1 cellular context compared by ENCODE assay signal in genomic region chr22:29268511-29269229, GRCh38.
TF ChIP-seq lines count a peak whose summit lies in the region.

No MANE protein-coding gene starts in this region.

TF ChIP-seq in HEK293, 187 proteins besides CTCF, POLR2A, EP300 and RAD21 (continued from another document):
- no peak; the same call in 1 of the 2 replicates for TF ChIP-seq ZNF513 (tag by site-specific recombination; IDR thresholded peaks at IDR 0.05)
- TF ChIP-seq IKZF3 (tag by site-specific recombination; IDR thresholded peaks at IDR 0.05) = 0 out of 2 replicates have a peak, but pooled peaks have one; percentile 43
- no peak for TF ChIP-seq ZNF596 (tag by site-specific recombination; IDR thresholded peaks at IDR 0.05)
- no peak for TF ChIP-seq ZNF37A (tag by site-specific recombination; IDR thresholded peaks at IDR 0.05)
- no peak for TF ChIP-seq KLF17 (tag by site-specific recombination; IDR thresholded peaks at IDR 0.05)
- TF ChIP-seq ZNF626 (tag by site-specific recombination; IDR thresholded peaks at IDR 0.05) = no peak
- TF ChIP-seq ZBTB8A (tag by site-specific recombination; IDR thresholded peaks at IDR 0.05) = peak; percentile 2; the same call in 1 of the 2 replicates
- peak; percentile 96 for TF ChIP-seq ZSCAN30 (tag by site-specific recombination; IDR thresholded peaks at IDR 0.05)
- TF ChIP-seq ZNF324 (tag by site-specific recombination; IDR thresholded peaks at IDR 0.05) = no peak
- TF ChIP-seq ZNF391 (tag by site-specific recombination; IDR thresholded peaks at IDR 0.05; ENCODE audit: borderline replicate concordance, low read depth) = no peak
- TF ChIP-seq ZNF398 (tag by site-specific recombination; IDR thresholded peaks at IDR 0.05) = 0 out of 2 replicates have a peak, but pooled peaks have one; percentile 23
- TF ChIP-seq ZNF670 (tag by site-specific recombination; IDR thresholded peaks at IDR 0.05; ENCODE audit: low read depth) = no peak
- TF ChIP-seq ZNF510 (tag by site-specific recombination; IDR thresholded peaks at IDR 0.05; ENCODE audit: insufficient replicate concordance) = no peak
- no peak for TF ChIP-seq RBAK (tag by site-specific recombination; IDR thresholded peaks at IDR 0.05)
- TF ChIP-seq ZBTB17 (tag by site-specific recombination; IDR thresholded peaks at IDR 0.05) = no peak
- TF ChIP-seq ZNF24 (tag by site-specific recombination; IDR thresholded peaks at IDR 0.05) = no peak
- no peak for TF ChIP-seq ZBTB6 (tag by site-specific recombination; IDR thresholded peaks at IDR 0.05)
- no peak for TF ChIP-seq INSM2 (tag by site-specific recombination; IDR thresholded peaks at IDR 0.05)
- no peak for TF ChIP-seq ZNF621 (tag by site-specific recombination; IDR thresholded peaks at IDR 0.05)
- TF ChIP-seq ZFHX2 (tag by site-specific recombination; conservative IDR thresholded peaks at IDR 0.05) = peak; percentile 48
- TF ChIP-seq ZNF449 (tag by site-specific recombination; IDR thresholded peaks at IDR 0.05) = no peak
- no peak for TF ChIP-seq SCRT1 (tag by site-specific recombination; IDR thresholded peaks at IDR 0.05; ENCODE audit: borderline replicate concordance)
- peak; percentile 76 for TF ChIP-seq ZNF335 (tag by site-specific recombination; conservative IDR thresholded peaks at IDR 0.05)
- no peak for TF ChIP-seq ZNF433 (tag by site-specific recombination; IDR thresholded peaks at IDR 0.05; ENCODE audit: low read depth)
- TF ChIP-seq ZBTB49 (tag by site-specific recombination; IDR thresholded peaks at IDR 0.05; ENCODE audit: low read depth) = no peak
- TF ChIP-seq KLF10 (tag by site-specific recombination; IDR thresholded peaks at IDR 0.05) = peak; percentile 45; the same call in 1 of the 2 replicates
- TF ChIP-seq ZNF645 (tag by site-specific recombination; IDR thresholded peaks at IDR 0.05) = no peak
- no peak for TF ChIP-seq ZBTB48 (tag by site-specific recombination; IDR thresholded peaks at IDR 0.05)
- no peak for TF ChIP-seq ZNF768 (tag by site-specific recombination; IDR thresholded peaks at IDR 0.05)
- no peak for TF ChIP-seq ZNF518A (tag by site-specific recombination; conservative IDR thresholded peaks at IDR 0.05; ENCODE audit: low read depth)
